ENCODE assay signal across 17 cellular contexts in the genomic region with DNA sequence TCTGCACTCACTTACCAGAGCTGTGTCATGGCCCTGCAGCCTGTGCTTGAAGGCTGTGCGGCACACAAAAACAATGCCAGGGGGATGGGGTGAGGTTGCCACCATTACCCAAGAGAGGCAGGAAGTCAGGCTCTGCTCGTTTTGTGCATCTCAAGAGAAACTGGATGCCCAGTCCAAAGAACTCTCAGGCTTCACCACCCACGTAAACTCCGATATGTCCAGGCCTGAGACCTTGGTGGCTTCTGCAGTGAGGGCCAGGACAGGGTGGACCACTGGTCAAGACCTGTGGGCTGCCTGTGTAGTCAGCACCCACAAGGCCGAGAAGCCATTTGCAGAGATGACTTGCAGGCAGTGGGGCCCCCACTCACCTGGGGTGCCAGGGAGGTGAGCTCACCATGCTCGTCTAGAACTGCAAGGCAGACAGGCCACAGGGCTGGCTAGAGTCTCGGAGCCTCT. TPM values are rescaled to one million over a fixed set of nuclear protein-coding genes. Genes with fewer than 3 reads are reported as not detected.
"Had no signal": no experiment of that assay in that cellular context is flagged by ENCODE, and none has a peak within 500 bp of the region (broad histone marks: within the 10 kb centered on the region; RNA-seq: fewer than 3 reads in every experiment).

No MANE protein-coding gene starts in this region.

- H3K4me3 ChIP-seq: gastroesophageal sphincter, heart left ventricle, prostate gland, suprapubic skin, transverse colon had no signal

- H3K27ac ChIP-seq: gastroesophageal sphincter, heart left ventricle, prostate gland, suprapubic skin, transverse colon had no signal

- H3K27ac Mint-ChIP-seq: activated T-cell treated with anti-CD3 and anti-CD28 coated beads, Interleukin-2, amount 50 U/mL, for 24 hours; activated T-helper 2 cell treated with anti-CD3 and anti-CD28 coated beads, Interferon-gamma antibody, Interleukin-2, Interleukin-4, amounts not matched to agents 10 μg/mL and 5 μg/mL and 100 μg/mL, durations not matched to agents 14 hours and 24 hours and 36 hours; stimulated activated naive CD8-positive, alpha-beta T cell treated with anti-CD3 and anti-CD28 coated beads, Interleukin-15, Interleukin-2, amounts not matched to agents 100 ng/mL and 50 ng/mL, for 24 hours had no signal

- H3K27me3 ChIP-seq: transverse colon had no signal

- H3K4me3 Mint-ChIP-seq: activated T-cell treated with anti-CD3 and anti-CD28 coated beads, Interleukin-2, amount 50 U/mL, for 24 hours; central memory CD8-positive, alpha-beta T cell; stimulated activated naive CD8-positive, alpha-beta T cell treated with anti-CD3 and anti-CD28 coated beads, Interleukin-15, Interleukin-2, amounts not matched to agents 100 ng/mL and 50 ng/mL, for 24 hours had no signal

- DNase-seq: activated naive CD4-positive, alpha-beta T cell treated with Interleukin-2 at 50 U/mL for 16 hours; activated T-cell treated with anti-CD3 and anti-CD28 coated beads, Interleukin-2, amount 50 U/mL, for 24 hours; aorta; cortex of kidney; effector CD4-positive, alpha-beta T cell; heart left ventricle; kidney glomerular epithelial cell; left ventricle myocardium superior; right cardiac atrium; transverse colon had no signal

- H3K9me3 ChIP-seq: gastroesophageal sphincter, heart left ventricle, prostate gland, suprapubic skin, transverse colon had no signal

- H3K27me3 Mint-ChIP-seq: activated T-cell treated with anti-CD3 and anti-CD28 coated beads, Interleukin-2, amount 50 U/mL, for 24 hours; central memory CD8-positive, alpha-beta T cell; stimulated activated naive CD8-positive, alpha-beta T cell treated with anti-CD3 and anti-CD28 coated beads, Interleukin-15, Interleukin-2, amounts not matched to agents 100 ng/mL and 50 ng/mL, for 24 hours had no signal

- H3K36me3 ChIP-seq: gastroesophageal sphincter, heart left ventricle, prostate gland, suprapubic skin, transverse colon had no signal

- H3K4me1 ChIP-seq: gastroesophageal sphincter, prostate gland, transverse colon had no signal

- H3K4me1 Mint-ChIP-seq: central memory CD8-positive, alpha-beta T cell had no signal

- H3K9me3 Mint-ChIP-seq: activated T-cell treated with anti-CD3 and anti-CD28 coated beads, Interleukin-2, amount 50 U/mL, for 24 hours; activated T-helper 2 cell treated with anti-CD3 and anti-CD28 coated beads, Interferon-gamma antibody, Interleukin-2, Interleukin-4, amounts not matched to agents 10 μg/mL and 5 μg/mL and 100 μg/mL, durations not matched to agents 14 hours and 24 hours and 36 hours; central memory CD8-positive, alpha-beta T cell; stimulated activated naive CD8-positive, alpha-beta T cell treated with anti-CD3 and anti-CD28 coated beads, Interleukin-15, Interleukin-2, amounts not matched to agents 100 ng/mL and 50 ng/mL, for 24 hours had no signal

RNA-seq across cellular contexts. Expression of a gene that starts 54.7 kb away (rescaled TPM):
- total RNA-seq: activated T-helper 2 cell treated with anti-CD3 and anti-CD28 coated beads, Interferon-gamma antibody, Interleukin-2, Interleukin-4, amounts not matched to agents 10 μg/mL and 5 μg/mL and 100 μg/mL, durations not matched to agents 14 hours and 24 hours and 36 hours; T-helper 1 cell treated with Interleukin-12 subunit alpha and Interleukin-12 subunit beta and Interleukin-4 antibody, amounts not matched to agents 30 ng/mL and 1 ng/mL, for 36 hours had no signal
